ENCODE assay signal across 8 cellular contexts in the genomic region with DNA sequence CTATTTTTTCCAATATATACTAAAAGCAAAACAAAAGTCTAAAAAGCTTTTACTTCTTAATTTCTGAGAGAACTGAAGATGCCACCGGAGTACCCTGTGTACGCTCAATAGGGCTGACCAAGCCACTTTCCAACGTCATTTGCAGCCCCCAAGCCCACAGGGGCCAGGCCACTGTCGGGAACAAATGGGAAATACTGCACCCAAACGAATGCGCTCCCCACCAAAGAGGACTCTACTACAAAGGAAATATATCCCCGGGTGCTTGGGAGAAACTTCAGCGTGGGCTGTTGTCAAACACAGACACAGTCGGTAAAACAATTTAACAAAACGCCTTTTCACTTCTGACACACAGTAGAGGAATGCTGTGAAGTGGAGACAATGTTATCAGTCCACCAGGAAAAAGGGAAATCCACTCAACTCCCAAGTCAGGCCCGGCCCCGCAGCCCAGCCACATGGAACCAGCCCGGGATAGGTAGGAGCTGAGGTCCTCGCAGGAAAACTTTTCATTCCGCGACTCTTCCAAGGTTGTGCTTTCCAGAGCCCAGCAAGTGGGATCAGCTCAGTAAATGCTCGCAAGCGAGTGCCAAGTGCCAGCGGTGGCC. TPM values are rescaled to one million over a fixed set of nuclear protein-coding genes. Genes with fewer than 3 reads are reported as not detected.
DNase-seq lines count a peak whose midpoint lies in the region; ATAC-seq, FAIRE-seq and TF ChIP-seq lines count a peak whose summit lies in the region.

No MANE protein-coding gene starts in this region.

- H3K27ac Mint-ChIP-seq in astrocyte (ENCODE audit: unreplicated experiment), result peak overlapping the region; percentile 90

- peaks cover 36% of the 10 kb centered on the region for H3K4me1 Mint-ChIP-seq in astrocyte (ENCODE audit: low read depth, unreplicated experiment)

- H2AFZ ChIP-seq in astrocyte (ENCODE audit: low read depth, low read length), result peak overlapping the region; percentile 51

- peak overlapping the region; percentile 95 for H3K4me3 Mint-ChIP-seq in astrocyte (ENCODE audit: unreplicated experiment)

- H3K27me3 Mint-ChIP-seq in astrocyte (ENCODE audit: low read depth, unreplicated experiment), result no peaks in the 10 kb centered on the region

- intact Hi-C loops in Right ventricle myocardium inferior (cut with DNase I) (loop anchor here (2.0 to 10.0 kb wide), 4 partner anchors 41 to 161 kb away; no protein-coding TSS in a partner anchor), cardiac septum (cut with DNase I) (loop anchor here (2.0 to 5.0 kb wide), 3 partner anchors 33 to 86 kb away; no protein-coding TSS in a partner anchor), stomach (cut with DNase I; ENCODE audit: low total_unique reads) (no loop called here)

- in situ Hi-C loops in G401 (cut with HindIII; ENCODE audit: low sequenced_read_pairs), result no loop called here

- H3K27me3 ChIP-seq in astrocyte (ENCODE audit: insufficient read depth, low read length), result no peaks in the 10 kb centered on the region
- H3K27me3 ChIP-seq in iPS-20b (ENCODE audit: insufficient read depth, low read length), result peaks cover 32% of the 10 kb centered on the region
- H3K27me3 ChIP-seq in stomach, result peaks cover 0 to 39% (median 3%) of the 10 kb centered on the region in 3 donors

- H3K36me3 Mint-ChIP-seq in astrocyte (ENCODE audit: low read depth, unreplicated experiment), result no peaks in the 10 kb centered on the region

- DNase-seq in Right ventricle myocardium inferior (ENCODE audit: missing footprints) (no peak), cardiac septum (ENCODE audit: low spot score) (no peak), astrocyte (ENCODE audit: low read depth) (peak; percentile 79), stomach (no peak), DMS153 treated with DMSO at 0.1 percent for 48 hours (lab: John Stamatoyannopoulos, UW; ENCODE audit: unreplicated experiment) (no peak), G401 (ENCODE audit: low spot score) (no peak), HPDE6-E6E7 (ENCODE audit: extremely low spot score) (no peak)

- H3K4me1 ChIP-seq in astrocyte (ENCODE audit: insufficient read depth, low read length) (peaks cover 23% of the 10 kb centered on the region), iPS-20b (ENCODE audit: insufficient read depth, low read length) (peaks cover 31% of the 10 kb centered on the region), stomach (peaks cover 15 to 62% (median 49%) of the 10 kb centered on the region in 4 donors)

- H4K20me1 ChIP-seq in astrocyte (ENCODE audit: insufficient read depth, low read length), result peaks cover 50% of the 10 kb centered on the region

- ATAC-seq in Right ventricle myocardium inferior, result peak; percentile 8

- H3K27ac ChIP-seq in astrocyte (ENCODE audit: low read depth, low read length) (peak overlapping the region; percentile 79), iPS-20b (ENCODE audit: low read length) (no peak overlapping the region), stomach (peak overlapping the region; percentile 84 to 95 (median 90))

- peak overlapping the region; percentile 93 for H3K4me2 ChIP-seq in astrocyte (ENCODE audit: low read length)

- no peaks in the 10 kb centered on the region for H3K9me3 ChIP-seq in astrocyte (ENCODE audit: insufficient read depth, low read depth, low read length)
- no peaks in the 10 kb centered on the region for H3K9me3 ChIP-seq in iPS-20b (ENCODE audit: insufficient read depth, low read depth, low read length)
- H3K9me3 ChIP-seq in stomach, result no peaks in the 10 kb centered on the region

- peaks cover 52% of the 10 kb centered on the region for H3K79me2 ChIP-seq in astrocyte (ENCODE audit: insufficient read depth, low read length)

- WGBS in stomach, 5 donors, result 9 to 15% (median 14%) methylated on average over 16 to 19 of the region's 19 CpGs

- no peak for TF ChIP-seq POLR2A in stomach (IDR thresholded peaks at IDR 0.05)

- H3K9ac ChIP-seq in astrocyte (ENCODE audit: low read length), result peak overlapping the region; percentile 88
- peak overlapping the region; percentile 80 for H3K9ac ChIP-seq in iPS-20b (ENCODE audit: low read depth, low read length)

- no peaks in the 10 kb centered on the region for H3K9me3 Mint-ChIP-seq in astrocyte (ENCODE audit: unreplicated experiment)

- TF ChIP-seq CTCF in astrocyte (IDR thresholded peaks at IDR 0.05; ENCODE audit: insufficient read depth, low read depth, low read length) (no peak), stomach (IDR thresholded peaks at IDR 0.05) (no peak)

- no peak for TF ChIP-seq EP300 in stomach (IDR thresholded peaks at IDR 0.05)

- H3K36me3 ChIP-seq in astrocyte (ENCODE audit: insufficient read depth, low read length) (no peaks in the 10 kb centered on the region), iPS-20b (ENCODE audit: insufficient read depth, low read depth, low read length) (no peaks in the 10 kb centered on the region), stomach (no peaks in the 10 kb centered on the region)

- peak; percentile 5 for FAIRE-seq in astrocyte (lab: Jason Lieb, UNC)

- H3K4me3 ChIP-seq in astrocyte (ENCODE audit: insufficient read depth, low read depth, low read length) (peak overlapping the region; percentile 85), iPS-20b (ENCODE audit: low read length) (peak overlapping the region; percentile 76), stomach (peak overlapping the region; percentile 90 to 96 (median 91))

RNA-seq across cellular contexts. Expression of a gene that starts 1.4 kb away (rescaled TPM):
- total RNA-seq in Right ventricle myocardium inferior (34.6 TPM), cardiac septum (36.7 TPM), astrocyte (35.4 and 35.9 TPM in 2 replicates), stomach (100 to 1,000 TPM in 1 of 5 donors, 10 to 100 TPM in 4; 23.9 to 118 (median 59.8) TPM)
- 10 to 100 TPM; 13.7 to 23.6 (median 16.6) TPM for polyA plus RNA-seq in stomach
- 55.1 and 61.9 TPM in 2 replicates for total RNA-seq in G401 (2014; rRNA removed; shearing (Covaris generic))
